1 cellular context compared by ENCODE assay signal in the genomic region with DNA sequence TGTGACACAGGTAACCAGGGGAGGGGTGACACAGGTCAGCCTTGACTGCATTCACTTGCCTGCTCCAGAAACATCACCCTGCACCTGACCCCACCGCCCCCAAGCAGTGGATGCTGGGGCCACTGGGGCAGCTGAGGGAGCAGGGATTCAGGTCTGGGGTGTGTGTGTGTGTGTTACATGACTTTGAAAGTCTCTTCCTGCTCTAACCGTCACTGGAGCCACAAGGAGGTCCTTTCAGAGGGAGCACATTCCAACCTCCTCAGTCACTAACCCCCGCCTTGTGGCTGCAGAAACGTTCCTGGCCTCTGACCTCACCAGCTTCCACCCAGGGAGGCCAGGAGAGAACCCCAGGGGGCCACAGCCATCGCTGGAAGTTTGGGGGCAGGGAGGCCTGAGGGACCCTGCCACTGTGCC.
TF ChIP-seq lines count a peak whose summit lies in the region.

No MANE protein-coding gene starts in this region.

TF ChIP-seq in H1, 55 proteins besides CTCF, POLR2A, EP300 and RAD21:
- TF ChIP-seq GABPA (IDR thresholded peaks at IDR 0.05; ENCODE audit: borderline replicate concordance, insufficient read depth, low read length) = no peak
- peak; percentile 78 for TF ChIP-seq TEAD4 (IDR thresholded peaks at IDR 0.05; ENCODE audit: low read depth, low read length)
- 0 out of 2 replicates have a peak, but pooled peaks have one; percentile 42 for TF ChIP-seq JUN (IDR thresholded peaks at IDR 0.05; ENCODE audit: low read depth, low read length)
- peak; percentile 44; the same call in 1 of the 2 replicates for TF ChIP-seq JUND (IDR thresholded peaks at IDR 0.05; ENCODE audit: low read length)
- no peak for TF ChIP-seq BRCA1 (IDR thresholded peaks at IDR 0.05; ENCODE audit: low read depth, low read length)
